In the genomic region with DNA sequence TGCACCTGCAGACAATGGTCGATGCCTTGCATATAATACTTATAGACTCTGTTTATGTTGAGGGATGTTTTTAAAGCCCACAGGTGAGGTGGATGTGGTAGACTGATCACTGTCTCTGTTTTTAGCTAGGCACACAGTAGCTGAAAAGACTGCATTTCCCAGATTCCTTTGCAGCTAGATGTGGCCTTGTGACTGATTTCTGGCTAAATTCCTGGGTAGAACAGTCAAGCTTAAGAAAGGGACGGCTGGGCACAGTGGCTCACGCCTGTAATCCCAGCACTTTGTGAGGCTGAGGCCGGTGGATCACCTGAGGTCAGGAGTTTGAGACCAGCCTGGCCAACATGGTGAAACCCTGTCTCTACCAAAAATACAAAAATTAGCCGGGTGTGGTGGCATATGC, we compare ENCODE assay signal across 9 cellular contexts. TPM values are rescaled to one million over a fixed set of nuclear protein-coding genes. Genes with fewer than 3 reads are reported as not detected.
DNase-seq lines count a peak whose midpoint lies in the region; ATAC-seq and TF ChIP-seq lines count a peak whose summit lies in the region.
"Not testable (repeated sequence)": the region's sequence is repeated elsewhere in the genome, so short reads cannot be mapped to it uniquely, and the experiment has no call there.
"Had no signal": no experiment of that assay in that cellular context is flagged by ENCODE, and none has a peak within 500 bp of the region (broad histone marks: within the 10 kb centered on the region; RNA-seq: fewer than 3 reads in every experiment).

No MANE protein-coding gene starts in this region.

- H3K27ac ChIP-seq in CD4-positive, alpha-beta T cell (ENCODE audit: low read depth, low read length), result not testable (repeated sequence)
- peak overlapping the region; percentile 31 for H3K27ac ChIP-seq in RWPE1
- H3K27ac ChIP-seq in breast epithelium, result peak overlapping the region; percentile 44 to 56
- H3K27ac ChIP-seq in dorsolateral prefrontal cortex, result peak overlapping the region in 39 of 59 donors; percentile 2 to 74 (median 50)

- H3K4me1 ChIP-seq in breast epithelium, result not testable (repeated sequence)

- H3K4me1 Mint-ChIP-seq in CD4-positive, alpha-beta T cell (ENCODE audit: low read depth), result peaks cover 32% of the 10 kb centered on the region
- H3K4me1 Mint-ChIP-seq in activated naive CD4-positive, alpha-beta T cell treated with anti-CD3 and anti-CD28 coated beads, Interleukin-2, amount 50 U/mL, for 24 hours, result peaks cover 27% of the 10 kb centered on the region
- peaks cover 28% of the 10 kb centered on the region for H3K4me1 Mint-ChIP-seq in stimulated activated naive CD8-positive, alpha-beta T cell treated with anti-CD3 and anti-CD28 coated beads, Interleukin-15, Interleukin-2, amounts not matched to agents 100 ng/mL and 50 ng/mL, for 24 hours (ENCODE audit: low read depth)

- CTCF ChIA-PET in CD4-positive, alpha-beta T cell (lab: Charles Lee), result interaction anchor here (1.1 kb wide), 1 partner anchor 26 kb away, joined by 4 read pairs; no protein-coding TSS in a partner anchor
- CTCF ChIA-PET in RWPE1 (lab: Yijun Ruan, JAX), result interaction anchor here (0.7 kb wide), 1 partner anchor 1461 kb away, joined by 3 read pairs; no protein-coding TSS in a partner anchor

- TF ChIP-seq CTCF in CD4-positive, alpha-beta T cell (IDR thresholded peaks at IDR 0.05); RWPE1 (conservative IDR thresholded peaks at IDR 0.05; ENCODE audit: low read depth); breast epithelium (IDR thresholded peaks at IDR 0.05); dorsolateral prefrontal cortex (IDR thresholded peaks at IDR 0.05 in 54 of 56, conservative IDR thresholded peaks at IDR 0.05 in 2 of 56; ENCODE audit: low read depth in 1 of 56, partially characterized antibody in 56 of 56): not testable (repeated sequence)

- peak overlapping the region; percentile 30 for H3K27ac Mint-ChIP-seq in CD4-positive, alpha-beta T cell
- H3K27ac Mint-ChIP-seq in activated naive CD4-positive, alpha-beta T cell treated with anti-CD3 and anti-CD28 coated beads, Interleukin-2, amount 50 U/mL, for 24 hours, result peak overlapping the region; percentile 41
- H3K27ac Mint-ChIP-seq in stimulated activated naive CD8-positive, alpha-beta T cell treated with anti-CD3 and anti-CD28 coated beads, Interleukin-15, Interleukin-2, amounts not matched to agents 100 ng/mL and 50 ng/mL, for 24 hours, result peak overlapping the region; percentile 26

- not testable (repeated sequence) for H3K36me3 ChIP-seq in breast epithelium

- not testable (repeated sequence) for H3K9me3 ChIP-seq in CD4-positive, alpha-beta T cell (ENCODE audit: control insufficient read depth, low read length); breast epithelium

- H3K4me3 Mint-ChIP-seq in CD4-positive, alpha-beta T cell; activated naive CD4-positive, alpha-beta T cell treated with anti-CD3 and anti-CD28 coated beads, Interleukin-2, amount 50 U/mL, for 24 hours; stimulated activated naive CD8-positive, alpha-beta T cell treated with anti-CD3 and anti-CD28 coated beads, Interleukin-15, Interleukin-2, amounts not matched to agents 100 ng/mL and 50 ng/mL, for 24 hours: not testable (repeated sequence)

- not testable (repeated sequence) for DNase-seq in CD4-positive, alpha-beta T cell; RWPE1 (ENCODE audit: low spot score); breast epithelium (ENCODE audit: low spot score in 2 of 2); dorsolateral prefrontal cortex
- DNase-seq in pons (ENCODE audit: low spot score), result peak; percentile 46

- intact Hi-C loops in CD4-positive, alpha-beta T cell (cut with DNase I, micrococcal nuclease); breast epithelium (cut with DNase I; ENCODE audit: low total_unique reads); dorsolateral prefrontal cortex (cut with DNase I): not testable (repeated sequence)

- H3K27me3 Mint-ChIP-seq in CD4-positive, alpha-beta T cell; activated naive CD4-positive, alpha-beta T cell treated with anti-CD3 and anti-CD28 coated beads, Interleukin-2, amount 50 U/mL, for 24 hours; stimulated activated naive CD8-positive, alpha-beta T cell treated with anti-CD3 and anti-CD28 coated beads, Interleukin-15, Interleukin-2, amounts not matched to agents 100 ng/mL and 50 ng/mL, for 24 hours: not testable (repeated sequence)

- not testable (repeated sequence) for H3K9me3 Mint-ChIP-seq in CD4-positive, alpha-beta T cell; activated naive CD4-positive, alpha-beta T cell treated with anti-CD3 and anti-CD28 coated beads, Interleukin-2, amount 50 U/mL, for 24 hours; stimulated activated naive CD8-positive, alpha-beta T cell treated with anti-CD3 and anti-CD28 coated beads, Interleukin-15, Interleukin-2, amounts not matched to agents 100 ng/mL and 50 ng/mL, for 24 hours

- POLR2A ChIA-PET in CD4-positive, alpha-beta T cell (lab: Charles Lee); RWPE1 (lab: Yijun Ruan, JAX; ENCODE audit: low non-redundant PET): not testable (repeated sequence)

- TF ChIP-seq POLR2A in breast epithelium (IDR thresholded peaks at IDR 0.05), result not testable (repeated sequence)

- not testable (repeated sequence) for ATAC-seq in CD4-positive, alpha-beta T cell (ENCODE audit: poor library complexity)

- not testable (repeated sequence) for H3K27me3 ChIP-seq in CD4-positive, alpha-beta T cell (ENCODE audit: control insufficient read depth, insufficient read depth, low read length); breast epithelium; dorsolateral prefrontal cortex

- H3K4me3 ChIP-seq in breast epithelium, dorsolateral prefrontal cortex: not testable (repeated sequence)

- H3K36me3 Mint-ChIP-seq in CD4-positive, alpha-beta T cell (ENCODE audit: low read depth), result peaks cover 58% of the 10 kb centered on the region
- not testable (repeated sequence) for H3K36me3 Mint-ChIP-seq in activated naive CD4-positive, alpha-beta T cell treated with anti-CD3 and anti-CD28 coated beads, Interleukin-2, amount 50 U/mL, for 24 hours
- H3K36me3 Mint-ChIP-seq in stimulated activated naive CD8-positive, alpha-beta T cell treated with anti-CD3 and anti-CD28 coated beads, Interleukin-15, Interleukin-2, amounts not matched to agents 100 ng/mL and 50 ng/mL, for 24 hours (ENCODE audit: low read depth), result peaks cover 20% of the 10 kb centered on the region

RNA-seq across cellular contexts. Expression of gene ZNF576, which starts 3.9 kb away (rescaled TPM):
- 1 to 10 TPM; 4.1 to 4.8 TPM for total RNA-seq in CD4-positive, alpha-beta T cell
- total RNA-seq in breast epithelium (10 to 100 TPM; 14.2 to 18.0 (median 14.8) TPM), dorsolateral prefrontal cortex (10 to 100 TPM; 12.5 to 30.4 (median 22.2) TPM)

RNA-seq across cellular contexts. Expression of gene IRGQ, which starts 4.4 kb away (rescaled TPM):
- total RNA-seq in CD4-positive, alpha-beta T cell, result 10 to 100 TPM; 28.9 to 29.8 TPM
- 10 to 100 TPM; 14.9 to 17.4 (median 16.1) TPM for total RNA-seq in breast epithelium
- 10 to 100 TPM; 32.4 to 75.1 (median 53.9) TPM for total RNA-seq in dorsolateral prefrontal cortex

RNA-seq across cellular contexts. Expression of gene SRRM5, which starts 11.6 kb away (rescaled TPM):
- total RNA-seq in CD4-positive, alpha-beta T cell, result under 1 TPM; 0.25 to 0.56 TPM
- total RNA-seq in breast epithelium (1 to 10 TPM in 1 of 3 donors, under 1 TPM in 2; 0.32 to 1.6 (median 0.33) TPM), dorsolateral prefrontal cortex (1 to 10 TPM in 47 of 120 experiments, under 1 TPM in 72, not detected in 1; 0.22 to 3.6 (median 0.89) TPM)
- total RNA-seq: GM23248, H4 had no signal

RNA-seq across cellular contexts. Expression of gene ZNF428, which starts 19.1 kb away (rescaled TPM):
- 10 to 100 TPM; 22.3 to 24.8 TPM for total RNA-seq in CD4-positive, alpha-beta T cell
- total RNA-seq in breast epithelium (10 to 100 TPM; 24.7 to 31.1 (median 28.2) TPM), dorsolateral prefrontal cortex (100 to 1,000 TPM in 3 of 120 experiments, 10 to 100 TPM in 117; 58.0 to 110 (median 83.3) TPM)

RNA-seq across cellular contexts. Expression of gene PINLYP, which starts 24.7 kb away (rescaled TPM):
- not detected for total RNA-seq in CD4-positive, alpha-beta T cell
- total RNA-seq in breast epithelium (10 to 100 TPM in 1 of 3 donors, 1 to 10 TPM in 2; 4.5 to 12.5 (median 6.9) TPM), dorsolateral prefrontal cortex (10 to 100 TPM in 8 of 120 experiments, 1 to 10 TPM in 111, under 1 TPM in 1; 0.93 to 18.3 (median 5.7) TPM)
- total RNA-seq: H4 had no signal
